In genomic region chr22:46865642-46866041, GRCh38 we compare ENCODE assay signal across 1 cellular context.
TF ChIP-seq lines count a peak whose summit lies in the region.

No MANE protein-coding gene starts in this region.

TF ChIP-seq in IMR-90, 13 proteins besides CTCF, POLR2A, EP300 and RAD21 (continued from another document):
- no peak for TF ChIP-seq RFX5 (IDR thresholded peaks at IDR 0.05; ENCODE audit: low read depth, low read length)
